ENCODE assay signal across 15 cellular contexts in genomic region chr12:12239127-12239526, GRCh38. TPM values are rescaled to one million over a fixed set of nuclear protein-coding genes. Genes with fewer than 3 reads are reported as not detected.
DNase-seq lines count a peak whose midpoint lies in the region; ATAC-seq and TF ChIP-seq lines count a peak whose summit lies in the region.
"Had no signal": no experiment of that assay in that cellular context is flagged by ENCODE, and none has a peak within 500 bp of the region (broad histone marks: within the 10 kb centered on the region; RNA-seq: fewer than 3 reads in every experiment).

No MANE protein-coding gene starts in this region.

- intact Hi-C loops in heart left ventricle (cut with DNase I) (no loop called here), left ventricle myocardium superior (cut with micrococcal nuclease) (no loop called here), lower lobe of right lung (cut with DNase I) (no loop called here)

- WGBS in heart left ventricle, 4 donors = 50 to 65% (median 52%) methylated on average over 2 of the region's 2 CpGs

- no peak for TF ChIP-seq POLR2A in heart left ventricle (IDR thresholded peaks at IDR 0.05)

- H3K4me3 Mint-ChIP-seq in neural crest cell = peak overlapping the region; percentile 13
- H3K4me3 Mint-ChIP-seq: CD4-positive, alpha-beta memory T cell had no signal

- TF ChIP-seq CTCF in heart left ventricle (IDR thresholded peaks at IDR 0.05) (no peak), neural crest cell (conservative IDR thresholded peaks at IDR 0.05) (no peak), lower lobe of right lung (IDR thresholded peaks at IDR 0.05) (no peak)

- no peak overlapping the region for H3K4me3 ChIP-seq in heart left ventricle
- H3K4me3 ChIP-seq in lower lobe of right lung = no peak overlapping the region
- H3K4me3 ChIP-seq: BLaER1, HAP-1 had no signal

- no peaks in the 10 kb centered on the region for H3K27me3 Mint-ChIP-seq in neural crest cell (ENCODE audit: low read depth)
- H3K27me3 Mint-ChIP-seq: CD4-positive, alpha-beta memory T cell had no signal

- H3K27me3 ChIP-seq in heart left ventricle (no peaks in the 10 kb centered on the region), lower lobe of right lung (ENCODE audit: low read depth) (no peaks in the 10 kb centered on the region)
- H3K27me3 ChIP-seq: BLaER1 had no signal

- peak overlapping the region; percentile 51 for H3K27ac Mint-ChIP-seq in neural crest cell (ENCODE audit: unreplicated experiment)
- H3K27ac Mint-ChIP-seq: CD4-positive, alpha-beta memory T cell had no signal

- peak overlapping the region in 11 of 12 donors; percentile 6 to 61 (median 32) for H3K27ac ChIP-seq in heart left ventricle
- no peak overlapping the region for H3K27ac ChIP-seq in lower lobe of right lung
- H3K27ac ChIP-seq: BLaER1 had no signal

- peaks cover 4% of the 10 kb centered on the region for H3K9me3 Mint-ChIP-seq in neural crest cell
- H3K9me3 Mint-ChIP-seq: CD4-positive, alpha-beta memory T cell had no signal

- H3K36me3 ChIP-seq in heart left ventricle (peaks cover 0 to 10% (median 0%) of the 10 kb centered on the region in 9 donors), lower lobe of right lung (peaks cover 8% of the 10 kb centered on the region)

- H3K4me1 ChIP-seq in heart left ventricle = peaks cover 0 to 42% (median 10%) of the 10 kb centered on the region in 12 donors
- no peaks in the 10 kb centered on the region for H3K4me1 ChIP-seq in lower lobe of right lung

- H3K36me3 Mint-ChIP-seq in neural crest cell (ENCODE audit: low read depth) = peaks cover 7% of the 10 kb centered on the region

- peak in 1 of 4 donors; percentile 66 for ATAC-seq in heart left ventricle
- ATAC-seq in left ventricle myocardium superior = no peak
- ATAC-seq in lower lobe of right lung = no peak

- DNase-seq in heart left ventricle = no peak
- no peak for DNase-seq in left ventricle myocardium superior
- peak; percentile 63 for DNase-seq in dermis blood vessel endothelial cell
- DNase-seq in neural crest cell (ENCODE audit: low read depth, low spot score) = no peak
- no peak for DNase-seq in NCI-H187 treated with DMSO at 0.1 percent for 48 hours (lab: John Stamatoyannopoulos, UW)
- no peak for DNase-seq in stimulated activated naive CD4-positive, alpha-beta T cell treated with Interleukin-2 at 50 U/mL for 16 hours (lab: John Stamatoyannopoulos, UW)
- no peak for DNase-seq in lower lobe of right lung
- DNase-seq: CD4-positive, alpha-beta memory T cell; GF-D8; NCI-H1105; NCI-H2081 treated with DMSO at 0.1 percent for 48 hours; NCI-H774; SHP77 treated with DMSO at 0.1 percent for 48 hours had no signal

- H3K9me3 ChIP-seq in heart left ventricle (peaks cover 0 to 16% (median 0%) of the 10 kb centered on the region in 12 donors), lower lobe of right lung (no peaks in the 10 kb centered on the region)
- H3K9me3 ChIP-seq: HAP-1 had no signal

- H3K4me1 Mint-ChIP-seq in neural crest cell = peaks cover 55% of the 10 kb centered on the region

RNA-seq across cellular contexts. Expression of gene LRP6, which starts 27.7 kb away (rescaled TPM):
- total RNA-seq in heart left ventricle = 10 to 100 TPM; 13.2 to 29.6 (median 17.6) TPM
- 1 to 10 TPM; 3.7 to 7.5 TPM for polyA plus RNA-seq in heart left ventricle
- total RNA-seq in left ventricle myocardium superior = 27.3 TPM
- 57.2 and 64.6 TPM in 2 replicates for total RNA-seq in dermis blood vessel endothelial cell
- 56.2 and 60.3 TPM in 2 replicates for total RNA-seq in neural crest cell
- 47.4 TPM for total RNA-seq in lower lobe of right lung
